ENCODE assay signal across 35 cellular contexts in the genomic region with DNA sequence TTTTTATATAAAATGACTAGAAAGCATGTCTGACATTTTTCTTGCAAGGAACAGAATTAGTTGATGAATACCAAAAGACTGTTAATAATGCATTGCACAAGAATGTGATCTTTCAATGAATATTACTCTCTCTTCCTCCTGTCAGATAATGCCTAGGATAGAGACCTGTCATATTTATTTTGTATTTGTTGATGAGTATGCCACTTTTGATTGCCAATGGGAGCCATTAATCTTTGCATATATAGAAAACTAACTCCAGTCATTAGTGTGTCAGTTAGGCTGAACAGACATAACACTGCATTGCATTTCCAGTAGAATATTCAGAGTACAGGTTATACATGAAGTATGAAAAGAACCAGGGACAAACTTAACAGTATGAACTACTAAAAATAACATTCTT.
"Had no signal": no experiment of that assay in that cellular context is flagged by ENCODE, and none has a peak within 500 bp of the region (broad histone marks: within the 10 kb centered on the region; RNA-seq: fewer than 3 reads in every experiment).

No MANE protein-coding gene starts in this region.

- H3K27me3 ChIP-seq: MG63 had no signal

- H3K4me2 ChIP-seq: KMS-11 had no signal

- H3K4me3 ChIP-seq: MG63 had no signal

- DNase-seq: Kasumi-1, KG1, MG63, MM.1S, MV-4-11, NCI-H1048, NCI-H1092, NCI-H1092 treated with DMSO at 0.1 percent for 48 hours, NCI-H1105, NCI-H1105 treated with DMSO at 0.1 percent for 48 hours, NCI-H1417, NCI-H1417 treated with DMSO at 0.1 percent for 48 hours, NCI-H1436, NCI-H1436 treated with DMSO at 0.1 percent for 48 hours, NCI-H146, NCI-H1694, NCI-H1694 treated with DMSO at 0.1 percent for 48 hours, NCI-H187, NCI-H187 treated with DMSO at 0.1 percent for 48 hours, NCI-H1930, NCI-H2029, NCI-H2029 treated with DMSO at 0.1 percent for 48 hours, NCI-H2081, NCI-H2081 treated with DMSO at 0.1 percent for 48 hours, NCI-H2107, NCI-H2171, NCI-H2171 treated with DMSO at 0.1 percent for 48 hours, NCI-H2227 treated with DMSO at 0.1 percent for 48 hours, NCI-H226, NCI-H345, NCI-H446, NCI-H446 treated with DMSO at 0.1 percent for 48 hours, NCI-H510A, NCI-H510A treated with DMSO at 0.1 percent for 48 hours had no signal

- H3K27ac ChIP-seq: KMS-11 had no signal

- H3K9me3 ChIP-seq: MG63 had no signal

- H3K36me3 ChIP-seq: MG63 had no signal

- H3K9ac ChIP-seq: KMS-11 had no signal
